22 cellular contexts compared by ENCODE assay signal in the genomic region with DNA sequence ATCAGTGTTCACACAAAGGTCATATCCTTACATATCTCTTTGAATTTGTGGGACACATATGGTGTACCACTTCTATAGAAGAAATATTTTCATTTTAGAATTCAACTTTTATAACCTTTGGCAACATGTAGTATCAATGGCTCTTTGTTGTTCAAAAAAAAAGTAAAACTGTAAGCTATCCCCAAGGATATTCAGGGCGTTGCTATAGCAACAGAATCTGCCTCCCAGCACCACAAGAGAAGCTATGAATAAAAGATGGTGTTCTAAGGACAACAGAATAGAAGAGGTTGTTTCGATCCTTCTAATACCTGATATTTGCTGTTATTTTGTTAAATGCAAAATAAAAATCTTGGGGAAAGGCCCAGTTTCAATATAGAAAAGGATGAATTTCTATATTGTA.
DNase-seq lines count a peak whose midpoint lies in the region; TF ChIP-seq lines count a peak whose summit lies in the region.
"Had no signal": no experiment of that assay in that cellular context is flagged by ENCODE, and none has a peak within 500 bp of the region (broad histone marks: within the 10 kb centered on the region; RNA-seq: fewer than 3 reads in every experiment).

No MANE protein-coding gene starts in this region.

- CTCF ChIA-PET in activated naive CD4-positive, alpha-beta T cell treated with anti-CD3 and anti-CD28 coated beads, Interleukin-2, amount 10 ng/mL, durations not matched to agents 7 days and 5 days (lab: Charles Lee): interaction anchor here (0.8 to 1.0 kb wide), 2 partner anchors 66 to 104 kb away, joined by 3 to 5 read pairs; no protein-coding TSS in a partner anchor

- H3K27me3 Mint-ChIP-seq in brain: no peaks in the 10 kb centered on the region
- peaks cover 3% of the 10 kb centered on the region for H3K27me3 Mint-ChIP-seq in activated naive CD4-positive, alpha-beta T cell treated with anti-CD3 and anti-CD28 coated beads, Interleukin-2, amount 10 ng/mL, durations not matched to agents 7 days and 5 days
- H3K27me3 Mint-ChIP-seq: activated CD4-positive, alpha-beta T cell treated with anti-CD3 and anti-CD28 coated beads, Interleukin-2, amount 10 ng/mL, durations not matched to agents 24 days and 14 days had no signal

- H3K27ac ChIP-seq in layer of hippocampus (ENCODE audit: low read depth, low read length) (peak overlapping the region; percentile 82), WERI-Rb-1 (no peak overlapping the region), Peyer's patch (no peak overlapping the region)
- H3K27ac ChIP-seq: esophagus squamous epithelium, parathyroid adenoma, sigmoid colon, upper lobe of right lung had no signal

- TF ChIP-seq CTCF in brain (conservative IDR thresholded peaks at IDR 0.05) (no peak), WERI-Rb-1 (IDR thresholded peaks at IDR 0.05; ENCODE audit: low read depth, low read length) (no peak), Peyer's patch (IDR thresholded peaks at IDR 0.05) (no peak)

- H3K27ac Mint-ChIP-seq in brain: peak overlapping the region; percentile 93 to 98 (median 95)
- no peak overlapping the region for H3K27ac Mint-ChIP-seq in activated naive CD4-positive, alpha-beta T cell treated with anti-CD3 and anti-CD28 coated beads, Interleukin-2, amount 10 ng/mL, durations not matched to agents 7 days and 5 days
- H3K27ac Mint-ChIP-seq: activated CD4-positive, alpha-beta T cell treated with anti-CD3 and anti-CD28 coated beads, Interleukin-2, amount 10 ng/mL, durations not matched to agents 24 days and 14 days; activated naive CD8-positive, alpha-beta T cell; activated T-helper 17 cell treated with anti-CD3 and anti-CD28 coated beads, Interleukin-2, amount 50 U/mL, for 72 hours; naive thymus-derived CD8-positive, alpha-beta T cell had no signal

- H3K4me1 ChIP-seq in Peyer's patch: no peaks in the 10 kb centered on the region
- H3K4me1 ChIP-seq: esophagus squamous epithelium, parathyroid adenoma, sigmoid colon, upper lobe of right lung had no signal

- H3K4me3 ChIP-seq in WERI-Rb-1 (ENCODE audit: low read depth, low read length): no peak overlapping the region
- no peak overlapping the region for H3K4me3 ChIP-seq in Peyer's patch
- H3K4me3 ChIP-seq: esophagus squamous epithelium, sigmoid colon, upper lobe of right lung had no signal

- H3K4me1 Mint-ChIP-seq in brain: peaks cover 32% of the 10 kb centered on the region
- no peaks in the 10 kb centered on the region for H3K4me1 Mint-ChIP-seq in activated naive CD4-positive, alpha-beta T cell treated with anti-CD3 and anti-CD28 coated beads, Interleukin-2, amount 10 ng/mL, durations not matched to agents 7 days and 5 days
- H3K4me1 Mint-ChIP-seq: activated CD4-positive, alpha-beta T cell treated with anti-CD3 and anti-CD28 coated beads, Interleukin-2, amount 10 ng/mL, durations not matched to agents 24 days and 14 days; activated T-helper 17 cell treated with anti-CD3 and anti-CD28 coated beads, Interleukin-2, amount 50 U/mL, for 72 hours; naive thymus-derived CD8-positive, alpha-beta T cell had no signal

- H3K9me3 ChIP-seq in WERI-Rb-1 (ENCODE audit: severe bottlenecking) (no peaks in the 10 kb centered on the region), Peyer's patch (no peaks in the 10 kb centered on the region)
- H3K9me3 ChIP-seq: esophagus squamous epithelium, sigmoid colon, upper lobe of right lung had no signal

- no peaks in the 10 kb centered on the region for H3K27me3 ChIP-seq in layer of hippocampus (ENCODE audit: control insufficient read depth, insufficient read depth, low read length)
- H3K27me3 ChIP-seq in WERI-Rb-1 (ENCODE audit: insufficient read depth, low read depth, severe bottlenecking): peaks cover 24% of the 10 kb centered on the region
- no peaks in the 10 kb centered on the region for H3K27me3 ChIP-seq in Peyer's patch
- H3K27me3 ChIP-seq: esophagus squamous epithelium, sigmoid colon, upper lobe of right lung had no signal

- H3K36me3 ChIP-seq in WERI-Rb-1 (no peaks in the 10 kb centered on the region), Peyer's patch (no peaks in the 10 kb centered on the region)
- H3K36me3 ChIP-seq: esophagus squamous epithelium, sigmoid colon, upper lobe of right lung had no signal

- no peaks in the 10 kb centered on the region for H3K36me3 Mint-ChIP-seq in brain
- H3K36me3 Mint-ChIP-seq in activated naive CD4-positive, alpha-beta T cell treated with anti-CD3 and anti-CD28 coated beads, Interleukin-2, amount 10 ng/mL, durations not matched to agents 7 days and 5 days: no peaks in the 10 kb centered on the region
- H3K36me3 Mint-ChIP-seq: activated naive CD8-positive, alpha-beta T cell had no signal

- DNase-seq in NCI-H2196 (lab: John Stamatoyannopoulos, UW; ENCODE audit: unreplicated experiment) (peak; percentile 17), NCI-H2196 treated with DMSO at 0.1 percent for 48 hours (lab: John Stamatoyannopoulos, UW; ENCODE audit: unreplicated experiment) (no peak), superior temporal gyrus (ENCODE audit: extremely low spot score) (peak; percentile 94), WERI-Rb-1 (no peak), Peyer's patch (no peak)
- DNase-seq in activated naive CD4-positive, alpha-beta T cell treated with anti-CD3 and anti-CD28 coated beads, Interleukin-2, amount 10 ng/mL, durations not matched to agents 7 days and 5 days: no peak
- DNase-seq: activated CD4-positive, alpha-beta T cell treated with anti-CD3 and anti-CD28 coated beads, Interleukin-2, amount 10 ng/mL, durations not matched to agents 24 days and 14 days; COR-L47; effector memory CD4-positive, alpha-beta T cell; esophagus squamous epithelium; mesenchymal stem cell; naive thymus-derived CD8-positive, alpha-beta T cell; NCI-H1436; sigmoid colon; stimulated activated CD4-positive, alpha-beta T cell treated with anti-CD3 and anti-CD28 coated beads, Interleukin-15, amount 100 ng/mL, for 24 hours; T-helper 1 cell; upper lobe of right lung had no signal

- H3K4me3 Mint-ChIP-seq in brain: peak overlapping the region; percentile 38 to 78 (median 64)
- H3K4me3 Mint-ChIP-seq in activated naive CD4-positive, alpha-beta T cell treated with anti-CD3 and anti-CD28 coated beads, Interleukin-2, amount 10 ng/mL, durations not matched to agents 7 days and 5 days: no peak overlapping the region
- H3K4me3 Mint-ChIP-seq: activated CD4-positive, alpha-beta T cell treated with anti-CD3 and anti-CD28 coated beads, Interleukin-2, amount 10 ng/mL, durations not matched to agents 24 days and 14 days; activated naive CD8-positive, alpha-beta T cell; activated T-helper 17 cell treated with anti-CD3 and anti-CD28 coated beads, Interleukin-2, amount 50 U/mL, for 72 hours; naive thymus-derived CD8-positive, alpha-beta T cell had no signal

- TF ChIP-seq POLR2A in Peyer's patch (IDR thresholded peaks at IDR 0.05): no peak

- peaks cover 0 to 7% (median 2%) of the 10 kb centered on the region in 5 experiments for H3K9me3 Mint-ChIP-seq in brain
- H3K9me3 Mint-ChIP-seq in activated naive CD4-positive, alpha-beta T cell treated with anti-CD3 and anti-CD28 coated beads, Interleukin-2, amount 10 ng/mL, durations not matched to agents 7 days and 5 days: no peaks in the 10 kb centered on the region
- H3K9me3 Mint-ChIP-seq: activated CD4-positive, alpha-beta T cell treated with anti-CD3 and anti-CD28 coated beads, Interleukin-2, amount 10 ng/mL, durations not matched to agents 24 days and 14 days; activated T-helper 17 cell treated with anti-CD3 and anti-CD28 coated beads, Interleukin-2, amount 50 U/mL, for 72 hours; naive thymus-derived CD8-positive, alpha-beta T cell had no signal

Comparison
In these comparisons a context has a peak if more than half of its experiments do, and no peak if none do; other contexts are left out.
1. DNase-seq: peak in NCI-H2196 (single experiment) and superior temporal gyrus (single experiment); none in NCI-H2196 treated with DMSO at 0.1 percent for 48 hours (single experiment), WERI-Rb-1 (single experiment), activated naive CD4-positive, alpha-beta T cell treated with anti-CD3 and anti-CD28 coated beads, Interleukin-2, amount 10 ng/mL, durations not matched to agents 7 days and 5 days (single experiment) and Peyer's patch (0 of 3).